In genomic region chr19:56916528-56916927, GRCh38 we compare ENCODE assay signal across 8 cellular contexts.
"Had no signal": no experiment of that assay in that cellular context is flagged by ENCODE, and none has a peak within 500 bp of the region (broad histone marks: within the 10 kb centered on the region; RNA-seq: fewer than 3 reads in every experiment).

No MANE protein-coding gene starts in this region.

- FAIRE-seq: G401.6, GM12878, GM12891, GM12892, GM18507, GM19239 had no signal

- DNase-seq: GDM1, GF-D8 had no signal

- ATAC-seq: GM12878 had no signal

- H3K4me3 ChIP-seq: GM12878 had no signal
